In the genomic region with DNA sequence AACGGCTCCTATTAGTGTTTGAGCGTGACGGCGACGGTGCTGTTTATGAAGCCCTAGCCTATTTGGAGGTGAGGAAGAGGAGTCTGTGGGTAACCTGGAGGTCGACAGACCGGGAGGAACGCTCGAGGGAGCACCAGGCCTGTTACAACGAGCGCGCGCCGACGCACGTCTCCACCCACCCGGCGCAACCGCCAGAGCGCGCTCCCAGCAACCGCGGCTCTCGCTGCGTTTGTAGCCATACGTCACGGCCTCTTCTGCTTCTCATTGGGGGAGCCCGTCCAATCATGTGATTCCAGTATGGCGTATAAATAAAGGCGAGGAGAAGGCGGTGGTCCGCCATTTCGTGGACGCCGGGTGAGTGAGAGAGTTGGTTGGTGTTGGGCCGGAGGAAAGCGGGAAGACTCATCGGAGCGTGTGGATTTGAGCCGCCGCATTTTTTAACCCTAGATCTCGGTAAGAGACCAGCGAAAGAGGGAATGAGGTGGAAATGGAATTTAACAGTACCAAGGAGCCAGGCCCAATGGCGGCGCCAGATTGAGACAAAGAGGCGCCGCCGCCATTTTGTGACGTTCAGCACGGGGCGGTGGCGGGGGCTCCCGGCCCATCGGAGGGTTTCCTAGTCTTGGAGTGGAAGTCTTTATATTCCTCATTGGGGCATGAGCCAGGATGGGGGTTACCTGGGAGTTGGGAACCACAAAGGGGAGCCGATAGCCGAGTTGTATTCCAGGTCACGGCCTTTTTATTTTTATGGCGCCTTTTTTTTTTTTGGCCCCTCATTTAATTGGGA, we compare ENCODE assay signal across 1 cellular context.
A peak's percentile ranks its signal among the peaks of the same experiment; 100 is the strongest.
TF ChIP-seq lines count a peak whose summit lies in the region.

A gene (plus strand): TSS at position 334 of the 787 bp plus-strand sequence. CDS start 2,401 bp downstream, outside the sequence.

TF ChIP-seq in HepG2, 621 proteins besides CTCF, POLR2A, EP300 and RAD21 (continued from another document):
- peak; percentile 59; the same call in 1 of the 2 replicates for TF ChIP-seq HES4 (CRISPR knock-in tag; IDR thresholded peaks at IDR 0.05; ENCODE audit: borderline replicate concordance)
- no peak for TF ChIP-seq ZFP36L2 (CRISPR knock-in tag; IDR thresholded peaks at IDR 0.05)
- peak; percentile 80; the same call in 1 of the 2 replicates for TF ChIP-seq NFKB2 (CRISPR knock-in tag; IDR thresholded peaks at IDR 0.05; ENCODE audit: borderline replicate concordance)
- no peak for TF ChIP-seq MTF1 (CRISPR knock-in tag; IDR thresholded peaks at IDR 0.05)
- peak; percentile 91 for TF ChIP-seq ZFY (CRISPR knock-in tag; IDR thresholded peaks at IDR 0.05)
- peak; percentile 44; the same call in 1 of the 2 replicates for TF ChIP-seq BHLHE40 (IDR thresholded peaks at IDR 0.05; ENCODE audit: low read length)
- peak; percentile 72; the same call in 1 of the 2 replicates for TF ChIP-seq SATB2 (CRISPR knock-in tag; IDR thresholded peaks at IDR 0.05)
- TF ChIP-seq ZMYM2 (CRISPR knock-in tag; IDR thresholded peaks at IDR 0.05), result no peak; the same call in 1 of the 2 replicates
- TF ChIP-seq POLR2AphosphoS5 (IDR thresholded peaks at IDR 0.05; ENCODE audit: low read depth, low read length), result peak; percentile 100
- TF ChIP-seq DNMT1 (CRISPR knock-in tag; IDR thresholded peaks at IDR 0.05), result no peak
- TF ChIP-seq ZNF766 (CRISPR knock-in tag; IDR thresholded peaks at IDR 0.05; ENCODE audit: borderline replicate concordance), result no peak; the same call in 1 of the 2 replicates
- peak; percentile 80 for TF ChIP-seq PHF21A (CRISPR knock-in tag; IDR thresholded peaks at IDR 0.05)
- no peak for TF ChIP-seq RARG (CRISPR knock-in tag; IDR thresholded peaks at IDR 0.05; ENCODE audit: low read depth)
- TF ChIP-seq ATF1 (CRISPR knock-in tag; IDR thresholded peaks at IDR 0.05), result peak; percentile 96
- TF ChIP-seq, protein P1, sequence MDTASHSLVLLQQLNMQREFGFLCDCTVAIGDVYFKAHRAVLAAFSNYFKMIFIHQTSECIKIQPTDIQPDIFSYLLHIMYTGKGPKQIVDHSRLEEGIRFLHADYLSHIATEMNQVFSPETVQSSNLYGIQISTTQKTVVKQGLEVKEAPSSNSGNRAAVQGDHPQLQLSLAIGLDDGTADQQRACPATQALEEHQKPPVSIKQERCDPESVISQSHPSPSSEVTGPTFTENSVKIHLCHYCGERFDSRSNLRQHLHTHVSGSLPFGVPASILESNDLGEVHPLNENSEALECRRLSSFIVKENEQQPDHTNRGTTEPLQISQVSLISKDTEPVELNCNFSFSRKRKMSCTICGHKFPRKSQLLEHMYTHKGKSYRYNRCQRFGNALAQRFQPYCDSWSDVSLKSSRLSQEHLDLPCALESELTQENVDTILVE (CRISPR knock-in tag; IDR thresholded peaks at IDR 0.05), result peak; percentile 93
- TF ChIP-seq PPARG (CRISPR knock-in tag; conservative IDR thresholded peaks at IDR 0.05), result peak; percentile 53; the same call in 1 of the 2 replicates
- TF ChIP-seq, protein P2, sequence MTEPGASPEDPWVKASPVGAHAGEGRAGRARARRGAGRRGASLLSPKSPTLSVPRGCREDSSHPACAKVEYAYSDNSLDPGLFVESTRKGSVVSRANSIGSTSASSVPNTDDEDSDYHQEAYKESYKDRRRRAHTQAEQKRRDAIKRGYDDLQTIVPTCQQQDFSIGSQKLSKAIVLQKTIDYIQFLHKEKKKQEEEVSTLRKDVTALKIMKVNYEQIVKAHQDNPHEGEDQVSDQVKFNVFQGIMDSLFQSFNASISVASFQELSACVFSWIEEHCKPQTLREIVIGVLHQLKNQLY (CRISPR knock-in tag; IDR thresholded peaks at IDR 0.05), result peak; percentile 88
- no peak for TF ChIP-seq ZNF674 (CRISPR knock-in tag; IDR thresholded peaks at IDR 0.05; ENCODE audit: low read depth)
- peak; percentile 86 for TF ChIP-seq MIXL1 (CRISPR knock-in tag; IDR thresholded peaks at IDR 0.05)
- 0 out of 2 replicates have a peak, but pooled peaks have one; percentile 5 for TF ChIP-seq ZNF264 (CRISPR knock-in tag; IDR thresholded peaks at IDR 0.05)
- TF ChIP-seq, protein P3, sequence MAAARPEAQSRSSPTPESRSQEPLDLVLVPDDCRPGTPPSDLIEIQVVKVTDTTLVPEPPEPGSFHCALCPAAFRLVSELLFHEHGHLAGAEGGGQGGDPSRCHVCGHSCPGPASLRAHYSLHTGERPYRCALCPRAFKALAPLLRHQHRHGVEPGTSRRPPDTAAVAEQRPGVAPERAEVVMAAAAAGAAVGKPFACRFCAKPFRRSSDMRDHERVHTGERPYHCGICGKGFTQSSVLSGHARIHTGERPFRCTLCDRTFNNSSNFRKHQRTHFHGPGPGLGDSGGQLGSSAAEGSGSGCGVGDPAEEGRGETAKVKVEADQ (CRISPR knock-in tag; IDR thresholded peaks at IDR 0.05; ENCODE audit: borderline replicate concordance), result no peak
- peak; percentile 92 for TF ChIP-seq MIER3 (CRISPR knock-in tag; IDR thresholded peaks at IDR 0.05; ENCODE audit: borderline replicate concordance)
- TF ChIP-seq FOXP1 (IDR thresholded peaks at IDR 0.05), result no peak
- TF ChIP-seq FOXP1 (CRISPR knock-in tag; IDR thresholded peaks at IDR 0.05), result peak; percentile 32; the same call in 1 of the 2 replicates
- TF ChIP-seq, protein P4, sequence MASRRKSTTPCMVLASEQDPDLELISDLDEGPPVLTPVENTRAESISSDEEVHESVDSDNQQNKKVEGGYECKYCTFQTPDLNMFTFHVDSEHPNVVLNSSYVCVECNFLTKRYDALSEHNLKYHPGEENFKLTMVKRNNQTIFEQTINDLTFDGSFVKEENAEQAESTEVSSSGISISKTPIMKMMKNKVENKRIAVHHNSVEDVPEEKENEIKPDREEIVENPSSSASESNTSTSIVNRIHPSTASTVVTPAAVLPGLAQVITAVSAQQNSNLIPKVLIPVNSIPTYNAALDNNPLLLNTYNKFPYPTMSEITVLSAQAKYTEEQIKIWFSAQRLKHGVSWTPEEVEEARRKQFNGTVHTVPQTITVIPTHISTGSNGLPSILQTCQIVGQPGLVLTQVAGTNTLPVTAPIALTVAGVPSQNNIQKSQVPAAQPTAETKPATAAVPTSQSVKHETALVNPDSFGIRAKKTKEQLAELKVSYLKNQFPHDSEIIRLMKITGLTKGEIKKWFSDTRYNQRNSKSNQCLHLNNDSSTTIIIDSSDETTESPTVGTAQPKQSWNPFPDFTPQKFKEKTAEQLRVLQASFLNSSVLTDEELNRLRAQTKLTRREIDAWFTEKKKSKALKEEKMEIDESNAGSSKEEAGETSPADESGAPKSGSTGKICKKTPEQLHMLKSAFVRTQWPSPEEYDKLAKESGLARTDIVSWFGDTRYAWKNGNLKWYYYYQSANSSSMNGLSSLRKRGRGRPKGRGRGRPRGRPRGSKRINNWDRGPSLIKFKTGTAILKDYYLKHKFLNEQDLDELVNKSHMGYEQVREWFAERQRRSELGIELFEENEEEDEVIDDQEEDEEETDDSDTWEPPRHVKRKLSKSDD (CRISPR knock-in tag; IDR thresholded peaks at IDR 0.05; ENCODE audit: low read depth), result peak; percentile 93
- TF ChIP-seq, protein P5, sequence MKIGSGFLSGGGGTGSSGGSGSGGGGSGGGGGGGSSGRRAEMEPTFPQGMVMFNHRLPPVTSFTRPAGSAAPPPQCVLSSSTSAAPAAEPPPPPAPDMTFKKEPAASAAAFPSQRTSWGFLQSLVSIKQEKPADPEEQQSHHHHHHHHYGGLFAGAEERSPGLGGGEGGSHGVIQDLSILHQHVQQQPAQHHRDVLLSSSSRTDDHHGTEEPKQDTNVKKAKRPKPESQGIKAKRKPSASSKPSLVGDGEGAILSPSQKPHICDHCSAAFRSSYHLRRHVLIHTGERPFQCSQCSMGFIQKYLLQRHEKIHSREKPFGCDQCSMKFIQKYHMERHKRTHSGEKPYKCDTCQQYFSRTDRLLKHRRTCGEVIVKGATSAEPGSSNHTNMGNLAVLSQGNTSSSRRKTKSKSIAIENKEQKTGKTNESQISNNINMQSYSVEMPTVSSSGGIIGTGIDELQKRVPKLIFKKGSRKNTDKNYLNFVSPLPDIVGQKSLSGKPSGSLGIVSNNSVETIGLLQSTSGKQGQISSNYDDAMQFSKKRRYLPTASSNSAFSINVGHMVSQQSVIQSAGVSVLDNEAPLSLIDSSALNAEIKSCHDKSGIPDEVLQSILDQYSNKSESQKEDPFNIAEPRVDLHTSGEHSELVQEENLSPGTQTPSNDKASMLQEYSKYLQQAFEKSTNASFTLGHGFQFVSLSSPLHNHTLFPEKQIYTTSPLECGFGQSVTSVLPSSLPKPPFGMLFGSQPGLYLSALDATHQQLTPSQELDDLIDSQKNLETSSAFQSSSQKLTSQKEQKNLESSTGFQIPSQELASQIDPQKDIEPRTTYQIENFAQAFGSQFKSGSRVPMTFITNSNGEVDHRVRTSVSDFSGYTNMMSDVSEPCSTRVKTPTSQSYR (CRISPR knock-in tag; IDR thresholded peaks at IDR 0.05; ENCODE audit: borderline replicate concordance), result peak; percentile 59; the same call in 1 of the 2 replicates
- TF ChIP-seq JUNB (CRISPR knock-in tag; IDR thresholded peaks at IDR 0.05; ENCODE audit: borderline replicate concordance), result no peak
- TF ChIP-seq ZEB1 (IDR thresholded peaks at IDR 0.05; ENCODE audit: insufficient replicate concordance, low read depth), result peak; percentile 85
- TF ChIP-seq POLR2AphosphoS2 (IDR thresholded peaks at IDR 0.05; ENCODE audit: low read depth, low read length), result peak; percentile 100
- TF ChIP-seq, protein P6, sequence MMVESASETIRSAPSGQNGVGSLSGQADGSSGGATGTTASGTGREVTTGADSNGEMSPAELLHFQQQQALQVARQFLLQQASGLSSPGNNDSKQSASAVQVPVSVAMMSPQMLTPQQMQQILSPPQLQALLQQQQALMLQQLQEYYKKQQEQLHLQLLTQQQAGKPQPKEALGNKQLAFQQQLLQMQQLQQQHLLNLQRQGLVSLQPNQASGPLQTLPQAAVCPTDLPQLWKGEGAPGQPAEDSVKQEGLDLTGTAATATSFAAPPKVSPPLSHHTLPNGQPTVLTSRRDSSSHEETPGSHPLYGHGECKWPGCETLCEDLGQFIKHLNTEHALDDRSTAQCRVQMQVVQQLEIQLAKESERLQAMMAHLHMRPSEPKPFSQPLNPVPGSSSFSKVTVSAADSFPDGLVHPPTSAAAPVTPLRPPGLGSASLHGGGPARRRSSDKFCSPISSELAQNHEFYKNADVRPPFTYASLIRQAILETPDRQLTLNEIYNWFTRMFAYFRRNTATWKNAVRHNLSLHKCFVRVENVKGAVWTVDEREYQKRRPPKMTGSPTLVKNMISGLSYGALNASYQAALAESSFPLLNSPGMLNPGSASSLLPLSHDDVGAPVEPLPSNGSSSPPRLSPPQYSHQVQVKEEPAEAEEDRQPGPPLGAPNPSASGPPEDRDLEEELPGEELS (CRISPR knock-in tag; IDR thresholded peaks at IDR 0.05), result peak; percentile 22
- TF ChIP-seq, protein P7, sequence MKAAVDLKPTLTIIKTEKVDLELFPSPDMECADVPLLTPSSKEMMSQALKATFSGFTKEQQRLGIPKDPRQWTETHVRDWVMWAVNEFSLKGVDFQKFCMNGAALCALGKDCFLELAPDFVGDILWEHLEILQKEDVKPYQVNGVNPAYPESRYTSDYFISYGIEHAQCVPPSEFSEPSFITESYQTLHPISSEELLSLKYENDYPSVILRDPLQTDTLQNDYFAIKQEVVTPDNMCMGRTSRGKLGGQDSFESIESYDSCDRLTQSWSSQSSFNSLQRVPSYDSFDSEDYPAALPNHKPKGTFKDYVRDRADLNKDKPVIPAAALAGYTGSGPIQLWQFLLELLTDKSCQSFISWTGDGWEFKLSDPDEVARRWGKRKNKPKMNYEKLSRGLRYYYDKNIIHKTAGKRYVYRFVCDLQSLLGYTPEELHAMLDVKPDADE (CRISPR knock-in tag; IDR thresholded peaks at IDR 0.05), result 0 out of 2 replicates have a peak, but pooled peaks have one; percentile 44
- no peak for TF ChIP-seq ZNF850 (CRISPR knock-in tag; conservative IDR thresholded peaks at IDR 0.05)
